Comparison of ENCODE assay signal across 8 cellular contexts in genomic region chr17:44363613-44364159, GRCh38. TPM values are rescaled to one million over a fixed set of nuclear protein-coding genes. Genes with fewer than 3 reads are reported as not detected.
DNase-seq lines count a peak whose midpoint lies in the region; ATAC-seq, FAIRE-seq and TF ChIP-seq lines count a peak whose summit lies in the region.

Gene FAM171A2, minus strand, starts transcription at chr17:44363853. Its CDS starts 139 bp downstream, at chr17:44363714.

- H3K4me3 Mint-ChIP-seq in stimulated activated naive B cell treated with anti-CD40 and anti-IgM and Interleukin-4, amounts not matched to agents 10 μg/mL and 1 μg/mL and 100 μg/mL, for 72 hours, result peak within 1 kb of the TSS; percentile 81 to 82

- no peaks in the 10 kb centered on the region for H3K36me3 Mint-ChIP-seq in stimulated activated naive B cell treated with anti-CD40 and anti-IgM and Interleukin-4, amounts not matched to agents 10 μg/mL and 1 μg/mL and 100 μg/mL, for 72 hours

- DNase-seq in D721Med (ENCODE audit: insufficient read length, low spot score), result peak; percentile 81
- DNase-seq in NCI-H82 treated with DMSO at 0.1 percent for 48 hours (lab: John Stamatoyannopoulos, UW; ENCODE audit: unreplicated experiment), result peak; percentile 29
- DNase-seq in activated T-cell treated with anti-CD3 and anti-CD28 coated beads for 24 hours (ENCODE audit: low read depth), result peak; percentile 44
- peak; percentile 60 for DNase-seq in epithelial cell of esophagus (ENCODE audit: low read depth)
- DNase-seq in stimulated activated naive B cell treated with anti-CD40 and anti-IgM and Interleukin-4, amounts not matched to agents 10 μg/mL and 1 μg/mL and 100 μg/mL, for 72 hours, result peak; percentile 52
- no peak for DNase-seq in NCI-H187 treated with DMSO at 0.1 percent for 48 hours (lab: John Stamatoyannopoulos, UW)

- peak; percentile 67 for ATAC-seq in HG02642 (IDR thresholded peaks at IDR 0.05; ENCODE audit: poor library complexity, unreplicated experiment)
- ATAC-seq in stimulated activated naive B cell treated with anti-CD40 and anti-IgM and Interleukin-4, amounts not matched to agents 10 μg/mL and 1 μg/mL and 100 μg/mL, for 72 hours (replicated peaks), result peak; percentile 90 to 93

- FAIRE-seq in D721Med (lab: Jason Lieb, UNC), result no peak

- peaks cover 12% of the 10 kb centered on the region for H3K4me1 ChIP-seq in mononuclear cell (ENCODE audit: insufficient read depth, low read length)

- H3K27me3 ChIP-seq in mononuclear cell (ENCODE audit: insufficient read depth, low read length), result peaks cover 5% of the 10 kb centered on the region

- H3K4me3 ChIP-seq in epithelial cell of esophagus (ENCODE audit: low read length), result peak within 1 kb of the TSS; percentile 55
- peak within 1 kb of the TSS; percentile 33 for H3K4me3 ChIP-seq in mononuclear cell (ENCODE audit: low read length)

- peaks cover 33 to 69% of the 10 kb centered on the region in 2 donors for H3K27me3 Mint-ChIP-seq in stimulated activated naive B cell treated with anti-CD40 and anti-IgM and Interleukin-4, amounts not matched to agents 10 μg/mL and 1 μg/mL and 100 μg/mL, for 72 hours

- no peaks in the 10 kb centered on the region for H3K9me3 ChIP-seq in mononuclear cell (ENCODE audit: low read depth, low read length)

- peak within 1 kb of the TSS; percentile 71 for H3K27ac Mint-ChIP-seq in stimulated activated naive B cell treated with anti-CD40 and anti-IgM and Interleukin-4, amounts not matched to agents 10 μg/mL and 1 μg/mL and 100 μg/mL, for 72 hours

- TF ChIP-seq CTCF in D721Med (IDR thresholded peaks at IDR 0.05; ENCODE audit: insufficient read depth, missing control alignments) (peak; percentile 62), epithelial cell of esophagus (IDR thresholded peaks at IDR 0.05; ENCODE audit: insufficient read depth, low read depth, low read length, missing control alignments) (peak; percentile 28)

- H3K4me1 Mint-ChIP-seq in stimulated activated naive B cell treated with anti-CD40 and anti-IgM and Interleukin-4, amounts not matched to agents 10 μg/mL and 1 μg/mL and 100 μg/mL, for 72 hours, result peaks cover 7 to 13% of the 10 kb centered on the region in 2 donors

- H3K9me3 Mint-ChIP-seq in stimulated activated naive B cell treated with anti-CD40 and anti-IgM and Interleukin-4, amounts not matched to agents 10 μg/mL and 1 μg/mL and 100 μg/mL, for 72 hours, result no peaks in the 10 kb centered on the region

RNA-seq across cellular contexts. Expression of gene FAM171A2, which starts in this region (rescaled TPM):
- 0.10 TPM for total RNA-seq in mononuclear cell
